10 cellular contexts compared by ENCODE assay signal in genomic region chr6:169700296-169700695, GRCh38. TPM values are rescaled to one million over a fixed set of nuclear protein-coding genes. Genes with fewer than 3 reads are reported as not detected.
A peak's percentile ranks its signal among the peaks of the same experiment; 100 is the strongest.
DNase-seq lines count a peak whose midpoint lies in the region; ATAC-seq and TF ChIP-seq lines count a peak whose summit lies in the region.
"Had no signal": no experiment of that assay in that cellular context is flagged by ENCODE, and none has a peak within 500 bp of the region (broad histone marks: within the 10 kb centered on the region; RNA-seq: fewer than 3 reads in every experiment).

No MANE protein-coding gene starts in this region.

- H3K27ac ChIP-seq in GM23338 (ENCODE audit: low read depth) = no peak overlapping the region

- peaks cover 77% of the 10 kb centered on the region for H3K79me2 ChIP-seq in GM23338 (replicated peaks; ENCODE audit: insufficient read depth)

- H3K4me3 Mint-ChIP-seq in GM23338 = peak overlapping the region; percentile 95
- H3K4me3 Mint-ChIP-seq in T-cell = peak overlapping the region in 2 of 3 donors; percentile 32 to 91

- H3K9me2 ChIP-seq in GM23338 (ENCODE audit: insufficient read depth) = no peaks in the 10 kb centered on the region

- no peaks in the 10 kb centered on the region for H3K9me3 ChIP-seq in iPS-15b (ENCODE audit: control insufficient read depth, insufficient read depth, low read length)

- no peak overlapping the region for H3K9ac ChIP-seq in iPS-15b (ENCODE audit: low read depth, low read length)

- no peak for ATAC-seq in GM23338
- no peak for ATAC-seq in T-cell (replicated peaks in 1 of 4)
- no peak for ATAC-seq in GM21576 (IDR thresholded peaks at IDR 0.05; ENCODE audit: unreplicated experiment)

- H3K4me1 ChIP-seq in GM23338 (ENCODE audit: insufficient read depth) (peaks cover 17% of the 10 kb centered on the region), iPS-15b (ENCODE audit: control insufficient read depth, insufficient read depth, low read length) (peaks cover 14% of the 10 kb centered on the region)

- H3K27me3 ChIP-seq in GM23338 (ENCODE audit: insufficient read depth) (no peaks in the 10 kb centered on the region), iPS-15b (ENCODE audit: control insufficient read depth, insufficient read depth, low read length) (no peaks in the 10 kb centered on the region)

- DNase-seq in ACHN (peak; percentile 25), GM23338 (ENCODE audit: low spot score) (peak; percentile 38), T-cell (no peak), NCI-H128 (lab: John Stamatoyannopoulos, UW; ENCODE audit: unreplicated experiment) (no peak), iPS-NIHi7 (ENCODE audit: extremely low spot score) (no peak)
- no peak for DNase-seq in stimulated activated CD4-positive, alpha-beta T cell treated with anti-CD3 and anti-CD28 coated beads, Interleukin-4, amount 100 ng/mL, for 1 hour
- DNase-seq: Right ventricle myocardium superior; stimulated activated CD4-positive, alpha-beta T cell treated with anti-CD3 and anti-CD28 coated beads, Interleukin-15, amount 100 ng/mL, for 24 hours had no signal

- H3K4me1 Mint-ChIP-seq in GM23338 = peaks cover 27% of the 10 kb centered on the region
- peaks cover 45 to 51% (median 46%) of the 10 kb centered on the region in 3 donors for H3K4me1 Mint-ChIP-seq in T-cell

- TF ChIP-seq CTCF in GM23338 (conservative IDR thresholded peaks at IDR 0.05; ENCODE audit: low read depth in 2 of 2) = no peak

- H3K9me3 Mint-ChIP-seq in GM23338 = peaks cover 8% of the 10 kb centered on the region; the same call in 1 of the 3 replicates
- H3K9me3 Mint-ChIP-seq in T-cell = peaks cover 0 to 4% (median 4%) of the 10 kb centered on the region in 3 donors

- no peak overlapping the region for H2AFZ ChIP-seq in GM23338

- peaks cover 10% of the 10 kb centered on the region for H4K20me1 ChIP-seq in GM23338 (replicated peaks; ENCODE audit: insufficient read depth)

- peak overlapping the region; percentile 89 for H3K4me2 ChIP-seq in GM23338

- H3K27me3 Mint-ChIP-seq in GM23338 (ENCODE audit: insufficient read depth, low read depth, poor library complexity) (no peaks in the 10 kb centered on the region), T-cell (no peaks in the 10 kb centered on the region)

- H3K4me3 ChIP-seq in GM23338 = peak overlapping the region; percentile 92
- H3K4me3 ChIP-seq in iPS-15b (ENCODE audit: low read depth, low read length) = peak overlapping the region; percentile 92

- peaks cover 45% of the 10 kb centered on the region for H3K36me3 Mint-ChIP-seq in GM23338 (ENCODE audit: low read depth)
- H3K36me3 Mint-ChIP-seq in T-cell = peaks cover 9% of the 10 kb centered on the region

- in situ Hi-C loops in ACHN (cut with HindIII; ENCODE audit: low pct_ligation_motif_present, low pct_unique_long_range_greater_than_20kb, low sequenced_read_pairs) = no loop called here

- no peaks in the 10 kb centered on the region for H3K36me3 ChIP-seq in GM23338 (ENCODE audit: insufficient read depth)
- peaks cover 12% of the 10 kb centered on the region for H3K36me3 ChIP-seq in iPS-15b (ENCODE audit: control insufficient read depth, insufficient read depth, low read length)

- POLR2A ChIA-PET in T-cell (lab: Charles Lee) = interaction anchor here in 1 of 2 donors (1.0 kb wide), 1 partner anchor 22 kb away, joined by 4 read pairs; no protein-coding TSS in a partner anchor

- CTCF ChIA-PET in T-cell (lab: Charles Lee) = interaction anchor here in 1 of 2 donors (0.7 kb wide), 1 partner anchor 31 kb away, joined by 3 read pairs; no protein-coding TSS in a partner anchor

- H3K27ac Mint-ChIP-seq in GM23338 (peak overlapping the region; percentile 67; the same call in 1 of the 2 replicates), T-cell (peak overlapping the region in 1 of 2 donors; percentile 36)

- no peaks in the 10 kb centered on the region for H3F3A ChIP-seq in GM23338 (replicated peaks; ENCODE audit: low read depth)

TF ChIP-seq in GM23338, 12 proteins besides CTCF, POLR2A, EP300 and RAD21:
- TF ChIP-seq ETS1 (IDR thresholded peaks at IDR 0.05) = no peak

RNA-seq across cellular contexts. Expression of gene WDR27, which starts 1.5 kb away (rescaled TPM):
- total RNA-seq in GM23338 (2014; rRNA removed; shearing (Covaris generic)) = 65.9 and 80.4 TPM in 2 replicates
- polyA plus RNA-seq in GM23338 (2016; fragmentation: Nextera tagmentation; extraction: Ambion mirVana) = 42.8 and 55.3 TPM in 2 replicates
- total RNA-seq in T-cell = 10 to 100 TPM; 39.7 to 71.5 (median 52.5) TPM

RNA-seq across cellular contexts. Expression of gene C6orf120, which starts 1.6 kb away (rescaled TPM):
- 49.3 and 57.3 TPM in 2 replicates for total RNA-seq in GM23338 (2014; rRNA removed; shearing (Covaris generic))
- 18.3 and 18.8 TPM in 2 replicates for polyA plus RNA-seq in GM23338 (2016; fragmentation: Nextera tagmentation; extraction: Ambion mirVana)
- total RNA-seq in T-cell = 10 to 100 TPM; 17.6 to 30.7 (median 26.2) TPM

RNA-seq across cellular contexts. Expression of gene PHF10, which starts 24.0 kb away (rescaled TPM):
- 44.7 and 48.1 TPM in 2 replicates for total RNA-seq in GM23338 (2014; rRNA removed; shearing (Covaris generic))
- 15.7 and 16.5 TPM in 2 replicates for polyA plus RNA-seq in GM23338 (2016; fragmentation: Nextera tagmentation; extraction: Ambion mirVana)
- 10 to 100 TPM; 77.8 to 94.1 (median 85.5) TPM for total RNA-seq in T-cell

RNA-seq across cellular contexts. Expression of gene DYNLT2, which starts 51.1 kb away (rescaled TPM):
- 2.8 and 3.3 TPM in 2 replicates for total RNA-seq in GM23338 (2014; rRNA removed; shearing (Covaris generic))
- 1.6 and 4.4 TPM in 2 replicates for polyA plus RNA-seq in GM23338 (2016; fragmentation: Nextera tagmentation; extraction: Ambion mirVana)
- total RNA-seq in T-cell = 1 to 10 TPM; 1.9 to 3.9 (median 2.7) TPM

RNA-seq across cellular contexts. Expression of gene ERMARD, which starts 51.1 kb away (rescaled TPM):
- 7.6 and 11.7 TPM in 2 replicates for total RNA-seq in GM23338 (2014; rRNA removed; shearing (Covaris generic))
- 8.5 and 8.6 TPM in 2 replicates for polyA plus RNA-seq in GM23338 (2016; fragmentation: Nextera tagmentation; extraction: Ambion mirVana)
- total RNA-seq in T-cell = 10 to 100 TPM; 24.7 to 35.7 (median 29.9) TPM

Comparison
In these comparisons a context has a peak if more than half of its experiments do, and no peak if none do; other contexts are left out.
1. DNase-seq: peak in ACHN (single experiment) and GM23338 (single experiment); none in T-cell (0 of 34), NCI-H128 (single experiment), stimulated activated CD4-positive, alpha-beta T cell treated with anti-CD3 and anti-CD28 coated beads, Interleukin-4, amount 100 ng/mL, for 1 hour (single experiment) and iPS-NIHi7 (single experiment).